Comparison of ENCODE assay signal across 1 cellular context in genomic region chr14:71586131-71586893, GRCh38.
TF ChIP-seq lines count a peak whose summit lies in the region.

No MANE protein-coding gene starts in this region.

TF ChIP-seq in neural cell, 6 proteins besides CTCF, POLR2A, EP300 and RAD21 (continued from another document):
- peak; percentile 63 for TF ChIP-seq REST (IDR thresholded peaks at IDR 0.05; ENCODE audit: borderline replicate concordance)
TF ChIP-seq in neural cell: peak in this region for 4.
